Comparison of ENCODE assay signal across 9 cellular contexts in genomic region chr19:4083677-4084546, GRCh38. TPM values are rescaled to one million over a fixed set of nuclear protein-coding genes. Genes with fewer than 3 reads are reported as not detected.
DNase-seq lines count a peak whose midpoint lies in the region; ATAC-seq lines count a peak whose summit lies in the region.
"Had no signal": no experiment of that assay in that cellular context is flagged by ENCODE, and none has a peak within 500 bp of the region (broad histone marks: within the 10 kb centered on the region; RNA-seq: fewer than 3 reads in every experiment).

No MANE protein-coding gene starts in this region.

- H3K9me3 ChIP-seq in thymus (ENCODE audit: control insufficient read depth), result no peaks in the 10 kb centered on the region

- peak; percentile 41 for DNase-seq in activated CD4-positive, alpha-beta T cell treated with anti-CD3 and anti-CD28 coated beads for 48 hours
- no peak for DNase-seq in activated CD4-positive, alpha-beta T cell treated with anti-CD3 and anti-CD28 coated beads, Interleukin-2, amount 50 U/mL, for 4 hours
- DNase-seq in UCSD-AML1 (lab: John Stamatoyannopoulos, UW; ENCODE audit: unreplicated experiment), result peak; percentile 76
- no peak for DNase-seq in left lobe of liver (ENCODE audit: low spot score)
- no peak for DNase-seq in NCI-H748 (lab: John Stamatoyannopoulos, UW; ENCODE audit: unreplicated experiment)
- DNase-seq: NCI-H69 had no signal

- 49% methylated on average over 28 of the region's 28 CpGs for WGBS in thymus

- ATAC-seq in left lobe of liver, result peak; percentile 27
- no peak for ATAC-seq in HG03196 (IDR thresholded peaks at IDR 0.05; ENCODE audit: unreplicated experiment)
- no peak for ATAC-seq in HG03108 (IDR thresholded peaks at IDR 0.05; ENCODE audit: unreplicated experiment)

- H3K4me1 ChIP-seq in thymus (ENCODE audit: control insufficient read depth, insufficient read depth, low read length), result peaks cover 19% of the 10 kb centered on the region

- no peaks in the 10 kb centered on the region for H3K36me3 ChIP-seq in thymus (ENCODE audit: control insufficient read depth, insufficient read depth)

- H3K4me3 ChIP-seq in thymus (ENCODE audit: low read length), result peak overlapping the region; percentile 21

- H3K27ac ChIP-seq in thymus (ENCODE audit: low read depth), result peak overlapping the region; percentile 82

- no peaks in the 10 kb centered on the region for H3K27me3 ChIP-seq in thymus (ENCODE audit: control insufficient read depth, insufficient read depth)

RNA-seq across cellular contexts. Expression of gene ZBTB7A, which starts 17.2 kb away (rescaled TPM):
- 33.3 TPM for total RNA-seq in left lobe of liver
- 9.4 TPM for polyA plus RNA-seq in thymus

RNA-seq across cellular contexts. Expression of gene MAP2K2, which starts 40.0 kb away (rescaled TPM):
- 63.1 TPM for total RNA-seq in left lobe of liver
- 144 TPM for polyA plus RNA-seq in thymus

Comparison
In these comparisons a context has a peak if more than half of its experiments do, and no peak if none do; other contexts are left out.
1. DNase-seq: peak in activated CD4-positive, alpha-beta T cell treated with anti-CD3 and anti-CD28 coated beads for 48 hours (single experiment) and UCSD-AML1 (single experiment); none in activated CD4-positive, alpha-beta T cell treated with anti-CD3 and anti-CD28 coated beads, Interleukin-2, amount 50 U/mL, for 4 hours (0 of 2), left lobe of liver (single experiment) and NCI-H748 (single experiment).